21 cellular contexts compared by ENCODE assay signal in genomic region chr12:123490089-123490488, GRCh38. TPM values are rescaled to one million over a fixed set of nuclear protein-coding genes. Genes with fewer than 3 reads are reported as not detected.
DNase-seq lines count a peak whose midpoint lies in the region; ATAC-seq and TF ChIP-seq lines count a peak whose summit lies in the region.
"Had no signal": no experiment of that assay in that cellular context is flagged by ENCODE, and none has a peak within 500 bp of the region (broad histone marks: within the 10 kb centered on the region; RNA-seq: fewer than 3 reads in every experiment).

No MANE protein-coding gene starts in this region.

- no peak for DNase-seq in RWPE1 (ENCODE audit: low spot score)
- no peak for DNase-seq in lower lobe of right lung
- peak; percentile 69 for DNase-seq in osteoblast (ENCODE audit: insufficient read length, low spot score, missing footprints)
- DNase-seq in progenitor cell of endocrine pancreas (ENCODE audit: low spot score, unreplicated experiment): no peak
- DNase-seq in SK-N-SH: no peak
- DNase-seq in activated CD8-positive, alpha-beta T cell treated with anti-CD3 and anti-CD28 coated beads for 36 hours: no peak
- DNase-seq: CD4-positive, CD25-positive, alpha-beta regulatory T cell; DMS53; IMR-90; KG1; MM.1S; NCI-H2029; NCI-H446 treated with DMSO at 0.1 percent for 48 hours; NCI-H526; NCI-H82; NK-92 treated with Interleukin-12 subunit alpha and Interleukin-12 subunit beta, amount 100 ng/mL, for 24 hours; PC-3; SHP77 had no signal

- H3K9me3 ChIP-seq in BLaER1 (no peaks in the 10 kb centered on the region), lower lobe of right lung (no peaks in the 10 kb centered on the region), osteoblast (ENCODE audit: low read depth, low read length) (no peaks in the 10 kb centered on the region), SK-N-SH (no peaks in the 10 kb centered on the region)

- peak; percentile 77 to 81 for ATAC-seq in lower lobe of right lung
- no peak for ATAC-seq in activated CD4-positive, CD25-positive, alpha-beta regulatory T cell treated with anti-CD3 and anti-CD28 coated beads, Interleukin-2, amount 50 U/mL, for 24 hours
- no peak for ATAC-seq in activated CD8-positive, alpha-beta T cell treated with anti-CD3 and anti-CD28 coated beads for 36 hours
- ATAC-seq: HCT116, PC-3 had no signal

- H3K4me3 ChIP-seq in BLaER1 (no peak overlapping the region), lower lobe of right lung (no peak overlapping the region), osteoblast (ENCODE audit: insufficient read depth, low read length) (no peak overlapping the region), SK-N-SH (ENCODE audit: low read depth in 2 of 2, low read length in 1 of 2) (no peak overlapping the region)

- H3K9me2 ChIP-seq in SK-N-SH: no peaks in the 10 kb centered on the region

- H3F3A ChIP-seq in SK-N-SH (replicated peaks; ENCODE audit: insufficient read depth): no peaks in the 10 kb centered on the region

- no peak overlapping the region for H3K4me3 Mint-ChIP-seq in progenitor cell of endocrine pancreas (ENCODE audit: low read depth)
- no peak overlapping the region for H3K4me3 Mint-ChIP-seq in activated CD8-positive, alpha-beta T cell treated with anti-CD3 and anti-CD28 coated beads for 36 hours
- H3K4me3 Mint-ChIP-seq: CD4-positive, CD25-positive, alpha-beta regulatory T cell had no signal

- H3K9ac ChIP-seq in BLaER1 (no peak overlapping the region), SK-N-SH (no peak overlapping the region)

- H3K36me3 Mint-ChIP-seq in progenitor cell of endocrine pancreas (ENCODE audit: insufficient read depth): peaks cover 3% of the 10 kb centered on the region
- H3K36me3 Mint-ChIP-seq in activated CD8-positive, alpha-beta T cell treated with anti-CD3 and anti-CD28 coated beads for 36 hours (ENCODE audit: low read depth): no peaks in the 10 kb centered on the region

- CTCF ChIA-PET in RWPE1 (lab: Yijun Ruan, JAX): no interaction called here
- CTCF ChIA-PET in SK-N-SH (lab: Yijun Ruan, JAX): no interaction called here
- CTCF ChIA-PET in activated CD8-positive, alpha-beta T cell treated with anti-CD3 and anti-CD28 coated beads for 36 hours (lab: Charles Lee): no interaction called here

- 90% methylated on average over 5 of the region's 5 CpGs for WGBS in SK-N-SH (ENCODE audit: low lambda C conversion rate)

- H3K4me1 Mint-ChIP-seq in progenitor cell of endocrine pancreas (ENCODE audit: low read depth): peaks cover 17% of the 10 kb centered on the region
- H3K4me1 Mint-ChIP-seq in activated CD8-positive, alpha-beta T cell treated with anti-CD3 and anti-CD28 coated beads for 36 hours (ENCODE audit: low read depth): peaks cover under 1% of the 10 kb centered on the region

- H2AFZ ChIP-seq in osteoblast (ENCODE audit: low read length): no peak overlapping the region
- H2AFZ ChIP-seq in SK-N-SH (ENCODE audit: low read depth): no peak overlapping the region

- H3K27me3 ChIP-seq in BLaER1: peaks cover 3% of the 10 kb centered on the region; the same call in 1 of the 2 replicates
- no peaks in the 10 kb centered on the region for H3K27me3 ChIP-seq in lower lobe of right lung (ENCODE audit: low read depth)
- no peaks in the 10 kb centered on the region for H3K27me3 ChIP-seq in osteoblast (ENCODE audit: insufficient read depth, low read length)
- no peaks in the 10 kb centered on the region for H3K27me3 ChIP-seq in SK-N-SH (ENCODE audit: insufficient read depth)

- no peak for TF ChIP-seq CTCF in RWPE1 (conservative IDR thresholded peaks at IDR 0.05; ENCODE audit: low read depth)
- TF ChIP-seq CTCF in lower lobe of right lung (IDR thresholded peaks at IDR 0.05): no peak
- no peak for TF ChIP-seq CTCF in osteoblast (IDR thresholded peaks at IDR 0.05; ENCODE audit: extremely low read depth, low read depth, low read length)
- no peak for TF ChIP-seq CTCF in progenitor cell of endocrine pancreas (IDR thresholded peaks at IDR 0.05; ENCODE audit: unreplicated experiment)
- TF ChIP-seq CTCF in SK-N-SH (IDR thresholded peaks at IDR 0.05): no peak
- TF ChIP-seq CTCF in activated CD8-positive, alpha-beta T cell treated with anti-CD3 and anti-CD28 coated beads for 36 hours (IDR thresholded peaks at IDR 0.05): no peak

- no peaks in the 10 kb centered on the region for H3K9me3 Mint-ChIP-seq in progenitor cell of endocrine pancreas (ENCODE audit: low read depth)
- H3K9me3 Mint-ChIP-seq in activated CD8-positive, alpha-beta T cell treated with anti-CD3 and anti-CD28 coated beads for 36 hours: no peaks in the 10 kb centered on the region

- H3K79me2 ChIP-seq in osteoblast (ENCODE audit: insufficient read depth, low read length) (no peaks in the 10 kb centered on the region), SK-N-SH (ENCODE audit: insufficient read depth) (no peaks in the 10 kb centered on the region)

- H3K4me2 ChIP-seq in BLaER1 (peak overlapping the region; percentile 55), osteoblast (ENCODE audit: insufficient read depth, low read length) (no peak overlapping the region), SK-N-SH (no peak overlapping the region)

- no peak overlapping the region for H3K27ac Mint-ChIP-seq in progenitor cell of endocrine pancreas
- no peak overlapping the region for H3K27ac Mint-ChIP-seq in activated CD8-positive, alpha-beta T cell treated with anti-CD3 and anti-CD28 coated beads for 36 hours
- H3K27ac Mint-ChIP-seq: CD4-positive, CD25-positive, alpha-beta regulatory T cell had no signal

- TF ChIP-seq EP300 in SK-N-SH (IDR thresholded peaks at IDR 0.05; ENCODE audit: borderline replicate concordance in 1 of 2, low read depth in 1 of 2, low read length in 1 of 2): no peak

- H4K20me1 ChIP-seq in BLaER1 (peaks cover 7% of the 10 kb centered on the region; the same call in 1 of the 2 replicates), osteoblast (ENCODE audit: insufficient read depth, low read length) (no peaks in the 10 kb centered on the region), SK-N-SH (ENCODE audit: insufficient read depth) (no peaks in the 10 kb centered on the region)

- POLR2A ChIA-PET in RWPE1 (lab: Yijun Ruan, JAX; ENCODE audit: low non-redundant PET) (interaction anchor here (0.5 kb wide), 1 partner anchor 120 kb away, joined by 5 read pairs; no protein-coding TSS in a partner anchor), SK-N-SH (lab: Yijun Ruan, JAX) (no interaction called here)
- POLR2A ChIA-PET in activated CD8-positive, alpha-beta T cell treated with anti-CD3 and anti-CD28 coated beads for 36 hours (lab: Charles Lee): interaction anchor here (0.6 kb wide), 1 partner anchor 303 kb away, joined by 3 read pairs; no protein-coding TSS in a partner anchor

- H3K4me1 ChIP-seq in BLaER1: peaks cover 21% of the 10 kb centered on the region
- H3K4me1 ChIP-seq in lower lobe of right lung: no peaks in the 10 kb centered on the region
- no peaks in the 10 kb centered on the region for H3K4me1 ChIP-seq in osteoblast (ENCODE audit: insufficient read depth, low read length)
- no peaks in the 10 kb centered on the region for H3K4me1 ChIP-seq in SK-N-SH (ENCODE audit: control insufficient read depth in 1 of 2, insufficient read depth in 2 of 2, low read depth in 1 of 2, low read length in 1 of 2)

- H3K36me3 ChIP-seq in BLaER1: no peaks in the 10 kb centered on the region
- H3K36me3 ChIP-seq in lower lobe of right lung: no peaks in the 10 kb centered on the region
- H3K36me3 ChIP-seq in osteoblast (ENCODE audit: insufficient read depth, low read length): peaks cover 5% of the 10 kb centered on the region
- peaks cover 0 to 4% of the 10 kb centered on the region in 2 experiments for H3K36me3 ChIP-seq in SK-N-SH (replicated peaks in 1 of 2; ENCODE audit: control insufficient read depth in 1 of 2, insufficient read depth in 2 of 2, low read length in 1 of 2)

- TF ChIP-seq RAD21 in SK-N-SH (IDR thresholded peaks at IDR 0.05; ENCODE audit: low read length): no peak

- intact Hi-C loops in lower lobe of right lung (cut with DNase I): no loop called here
- intact Hi-C loops in activated CD8-positive, alpha-beta T cell treated with anti-CD3 and anti-CD28 coated beads for 36 hours (cut with micrococcal nuclease): no loop called here

- no peaks in the 10 kb centered on the region for H3K27me3 Mint-ChIP-seq in progenitor cell of endocrine pancreas
- H3K27me3 Mint-ChIP-seq in activated CD8-positive, alpha-beta T cell treated with anti-CD3 and anti-CD28 coated beads for 36 hours: no peaks in the 10 kb centered on the region
- H3K27me3 Mint-ChIP-seq: CD4-positive, CD25-positive, alpha-beta regulatory T cell had no signal

- H3K27ac ChIP-seq in BLaER1 (no peak overlapping the region), RWPE1 (peak overlapping the region; percentile 36; the same call in 1 of the 2 replicates), lower lobe of right lung (no peak overlapping the region), osteoblast (ENCODE audit: low read depth, low read length) (no peak overlapping the region), SK-N-SH (ENCODE audit: low read depth in 2 of 2, low read length in 1 of 2) (no peak overlapping the region)

TF ChIP-seq in SK-N-SH, 30 proteins besides CTCF, POLR2A, EP300 and RAD21 (continues in another document):
- no peak for TF ChIP-seq RFX5 (IDR thresholded peaks at IDR 0.05; ENCODE audit: low read length)

RNA-seq across cellular contexts. Expression of gene SNRNP35, which starts 32.1 kb away (rescaled TPM):
- total RNA-seq in lower lobe of right lung (23.3 TPM), osteoblast (10.3 and 15.6 TPM in 2 replicates), progenitor cell of endocrine pancreas (29.2 and 29.8 TPM in 2 replicates)
- 13.1 and 16.0 TPM in 2 replicates for polyA plus RNA-seq in SK-N-SH (2012; rRNA removed)
- polyA plus RNA-seq in SK-N-SH (2012; cell fraction: cytosol; rRNA removed): 16.0 and 18.5 TPM in 2 replicates
- polyA plus RNA-seq in SK-N-SH (2012; cell fraction: nucleus; rRNA removed): 18.4 and 24.3 TPM in 2 replicates
- 10 to 100 TPM; 18.4 to 25.4 TPM for total RNA-seq in activated CD8-positive, alpha-beta T cell treated with anti-CD3 and anti-CD28 coated beads for 36 hours

RNA-seq across cellular contexts. Expression of gene RILPL1, which starts 43.4 kb away (rescaled TPM):
- total RNA-seq in lower lobe of right lung (14.4 TPM), osteoblast (14.7 and 16.3 TPM in 2 replicates), progenitor cell of endocrine pancreas (25.4 and 26.2 TPM in 2 replicates)
- polyA plus RNA-seq in SK-N-SH (2012; rRNA removed): 26.8 and 32.6 TPM in 2 replicates
- 21.6 and 25.8 TPM in 2 replicates for polyA plus RNA-seq in SK-N-SH (2012; cell fraction: cytosol; rRNA removed)
- 51.9 and 53.9 TPM in 2 replicates for polyA plus RNA-seq in SK-N-SH (2012; cell fraction: nucleus; rRNA removed)
- 1 to 10 TPM; 2.9 TPM for total RNA-seq in activated CD8-positive, alpha-beta T cell treated with anti-CD3 and anti-CD28 coated beads for 36 hours

RNA-seq across cellular contexts. Expression of gene RILPL2, which starts 53.6 kb away (rescaled TPM):
- 18.6 TPM for total RNA-seq in lower lobe of right lung
- total RNA-seq in osteoblast: 5.1 and 5.3 TPM in 2 replicates
- total RNA-seq in progenitor cell of endocrine pancreas: 2.8 TPM in 2 replicates
- polyA plus RNA-seq in SK-N-SH (2012; rRNA removed): 5.0 and 5.2 TPM in 2 replicates
- polyA plus RNA-seq in SK-N-SH (2012; cell fraction: cytosol; rRNA removed): 4.9 and 5.0 TPM in 2 replicates
- polyA plus RNA-seq in SK-N-SH (2012; cell fraction: nucleus; rRNA removed): 1.9 and 2.1 TPM in 2 replicates
- 1 to 10 TPM; 9.0 to 9.3 TPM for total RNA-seq in activated CD8-positive, alpha-beta T cell treated with anti-CD3 and anti-CD28 coated beads for 36 hours

Comparison
In these comparisons a context has a peak if more than half of its experiments do, and no peak if none do; other contexts are left out.
1. ATAC-seq: peak in lower lobe of right lung (2 of 2); none in activated CD4-positive, CD25-positive, alpha-beta regulatory T cell treated with anti-CD3 and anti-CD28 coated beads, Interleukin-2, amount 50 U/mL, for 24 hours (0 of 2) and activated CD8-positive, alpha-beta T cell treated with anti-CD3 and anti-CD28 coated beads for 36 hours (single experiment).